12 cellular contexts compared by ENCODE assay signal in the genomic region with DNA sequence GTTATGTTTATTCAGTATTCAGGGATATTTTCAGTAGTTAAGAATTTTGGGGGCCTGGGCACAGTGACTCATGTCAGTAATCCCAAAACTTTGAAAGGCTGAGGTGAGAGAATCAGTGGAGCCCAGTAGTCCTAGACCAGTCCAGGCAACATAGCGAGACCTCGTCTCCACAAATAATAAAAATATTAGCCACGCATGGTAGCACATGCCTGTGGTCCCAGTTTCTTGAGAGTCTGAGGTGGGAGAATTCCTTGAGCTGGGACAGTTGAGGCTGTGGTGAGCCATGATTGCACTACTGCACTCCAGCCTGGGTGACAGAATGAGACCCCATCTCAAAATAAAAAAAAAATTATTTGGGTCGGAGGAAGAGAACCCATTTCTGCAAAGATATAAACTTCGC. TPM values are rescaled to one million over a fixed set of nuclear protein-coding genes. Genes with fewer than 3 reads are reported as not detected.
DNase-seq lines count a peak whose midpoint lies in the region; ATAC-seq and TF ChIP-seq lines count a peak whose summit lies in the region.
"Had no signal": no experiment of that assay in that cellular context is flagged by ENCODE, and none has a peak within 500 bp of the region (broad histone marks: within the 10 kb centered on the region; RNA-seq: fewer than 3 reads in every experiment).

No MANE protein-coding gene starts in this region.

- H3K4me2 ChIP-seq in PC-3 (ENCODE audit: low read length), result peak overlapping the region; percentile 50

- H3K4me3 Mint-ChIP-seq in Caco-2 (ENCODE audit: unreplicated experiment) (no peak overlapping the region), mesothelial cell of epicardium (no peak overlapping the region)
- H3K4me3 Mint-ChIP-seq: CD14-positive monocyte; CD8-positive, alpha-beta T cell had no signal

- H3K4me1 ChIP-seq in Caco-2 (peaks cover 70% of the 10 kb centered on the region), PC-3 (ENCODE audit: insufficient read depth, low read length) (peaks cover 70% of the 10 kb centered on the region)

- intact Hi-C loops in Caco-2 (cut with micrococcal nuclease; ENCODE audit: unreplicated experiment), result loop anchor here (2.0 kb wide), 1 partner anchor 13 kb away; no protein-coding TSS in a partner anchor
- intact Hi-C loops in PC-3 (cut with micrococcal nuclease), result loop anchor here (2.0 kb wide), 1 partner anchor 51 kb away; no protein-coding TSS in a partner anchor

- in situ Hi-C loops in brain microvascular endothelial cell (cut with HindIII; ENCODE audit: low pct_ligation_motif_present, low sequenced_read_pairs), result no loop called here

- H3K9me3 Mint-ChIP-seq in Caco-2 (ENCODE audit: unreplicated experiment), result no peaks in the 10 kb centered on the region
- H3K9me3 Mint-ChIP-seq in mesothelial cell of epicardium, result no peaks in the 10 kb centered on the region
- H3K9me3 Mint-ChIP-seq: CD14-positive monocyte; CD8-positive, alpha-beta T cell had no signal

- ATAC-seq in PC-3 (no peak), GM21515 (IDR thresholded peaks at IDR 0.05; ENCODE audit: unreplicated experiment) (no peak)
- ATAC-seq: CD8-positive, alpha-beta T cell had no signal

- POLR2A ChIA-PET in Caco-2 (lab: Charles Lee), result no interaction called here
- POLR2A ChIA-PET in PC-3 (lab: Charles Lee; ENCODE audit: unreplicated experiment), result no interaction called here

- peak overlapping the region; percentile 77 for H3K9ac ChIP-seq in PC-3 (ENCODE audit: low read length)

- TF ChIP-seq CTCF in Caco-2 (IDR thresholded peaks at IDR 0.05; ENCODE audit: insufficient read depth in 1 of 2, low read depth in 1 of 2, low read length in 1 of 2, severe bottlenecking in 1 of 2, unreplicated experiment in 1 of 2), result no peak
- no peak for TF ChIP-seq CTCF in PC-3 (conservative IDR thresholded peaks at IDR 0.05; ENCODE audit: low read depth, low read length)
- TF ChIP-seq CTCF in mesothelial cell of epicardium (IDR thresholded peaks at IDR 0.05; ENCODE audit: unreplicated experiment), result no peak
- TF ChIP-seq CTCF in brain microvascular endothelial cell (IDR thresholded peaks at IDR 0.05; ENCODE audit: low read depth, low read length, missing control alignments), result no peak

- no peaks in the 10 kb centered on the region for H3K9me2 ChIP-seq in PC-3 (replicated peaks; ENCODE audit: low read length)

- H2AFZ ChIP-seq in PC-3 (ENCODE audit: low read length), result no peak overlapping the region

- peak overlapping the region; percentile 80 for H3K27ac Mint-ChIP-seq in Caco-2 (ENCODE audit: unreplicated experiment)
- H3K27ac Mint-ChIP-seq in mesothelial cell of epicardium, result peak overlapping the region; percentile 34
- H3K27ac Mint-ChIP-seq: CD14-positive monocyte; CD8-positive, alpha-beta T cell had no signal

- no peaks in the 10 kb centered on the region for H4K20me1 ChIP-seq in PC-3 (ENCODE audit: low read length)

- H3K36me3 ChIP-seq in Caco-2 (ENCODE audit: control insufficient read depth, insufficient read depth, low read length), result no peaks in the 10 kb centered on the region
- peaks cover 16% of the 10 kb centered on the region; the same call in 1 of the 2 replicates for H3K36me3 ChIP-seq in PC-3 (ENCODE audit: low read depth, low read length)
- H3K36me3 ChIP-seq in brain microvascular endothelial cell (replicated peaks), result no peaks in the 10 kb centered on the region

- H3K4me3 ChIP-seq in Caco-2 (ENCODE audit: low read depth, low read length), result no peak overlapping the region
- H3K4me3 ChIP-seq in PC-3 (ENCODE audit: low read length), result peak overlapping the region; percentile 21; the same call in 1 of the 2 replicates
- H3K4me3 ChIP-seq in brain microvascular endothelial cell (ENCODE audit: low read depth, low read length), result no peak overlapping the region

- H3K27me3 Mint-ChIP-seq in Caco-2 (ENCODE audit: insufficient read depth, unreplicated experiment) (no peaks in the 10 kb centered on the region), mesothelial cell of epicardium (ENCODE audit: low read depth) (no peaks in the 10 kb centered on the region)

- H3K36me3 Mint-ChIP-seq in Caco-2 (ENCODE audit: insufficient read depth, unreplicated experiment), result peaks cover 11% of the 10 kb centered on the region
- H3K36me3 Mint-ChIP-seq in mesothelial cell of epicardium, result no peaks in the 10 kb centered on the region
- H3K36me3 Mint-ChIP-seq: CD14-positive monocyte; CD8-positive, alpha-beta T cell had no signal

- CTCF ChIA-PET in Caco-2 (lab: Charles Lee) (interaction anchor here (0.8 kb wide), 1 partner anchor 19 kb away, joined by 3 read pairs; no protein-coding TSS in a partner anchor), PC-3 (lab: Charles Lee) (no interaction called here)

- peaks cover 52% of the 10 kb centered on the region for H3K4me1 Mint-ChIP-seq in Caco-2 (ENCODE audit: low read depth, unreplicated experiment)
- H3K4me1 Mint-ChIP-seq in mesothelial cell of epicardium, result peaks cover 32% of the 10 kb centered on the region

- no TSS peak for BruUV-seq in Caco-2 (replicated peaks; lab: Mats Ljungman, UMichigan)
- no TSS peak for BruUV-seq in PC-3 (replicated peaks; lab: Mats Ljungman, UMichigan)

- H3K9me3 ChIP-seq in Caco-2 (no peaks in the 10 kb centered on the region), PC-3 (ENCODE audit: low read length) (no peaks in the 10 kb centered on the region)

- peaks cover 10% of the 10 kb centered on the region for H3F3A ChIP-seq in PC-3 (ENCODE audit: low read length, unreplicated experiment)

- H3K79me2 ChIP-seq in PC-3 (ENCODE audit: low read length), result peaks cover 75% of the 10 kb centered on the region

- no peaks in the 10 kb centered on the region for H3K27me3 ChIP-seq in Caco-2 (replicated peaks; ENCODE audit: control insufficient read depth, insufficient read depth, low read length)
- H3K27me3 ChIP-seq in PC-3 (ENCODE audit: low read length), result no peaks in the 10 kb centered on the region
- H3K27me3 ChIP-seq in brain microvascular endothelial cell (replicated peaks), result no peaks in the 10 kb centered on the region

- H3K27ac ChIP-seq in PC-3 (ENCODE audit: low read length), result peak overlapping the region; percentile 96
- H3K27ac ChIP-seq in epithelial cell of prostate, result peak overlapping the region; percentile 65
- no peak overlapping the region for H3K27ac ChIP-seq in brain microvascular endothelial cell
- H3K27ac ChIP-seq: HL-60 had no signal

- no peak for DNase-seq in Caco-2
- DNase-seq in PC-3, result peak; percentile 20
- no peak for DNase-seq in epithelial cell of prostate (ENCODE audit: low read depth, low spot score)
- no peak for DNase-seq in mesothelial cell of epicardium (ENCODE audit: low spot score in 2 of 2, unreplicated experiment in 2 of 2)
- no peak for DNase-seq in brain microvascular endothelial cell
- no peak for DNase-seq in NCI-H2196 (lab: John Stamatoyannopoulos, UW; ENCODE audit: unreplicated experiment)
- DNase-seq: CD8-positive, alpha-beta T cell; COR-L47; HCEC 1CT had no signal

RNA-seq across cellular contexts. Expression of gene ADGRG6, which starts 20.3 kb away (rescaled TPM):
- 98.0 and 98.7 TPM in 2 replicates for total RNA-seq in Caco-2 (2022)
- total RNA-seq in PC-3 (2014; rRNA removed), result 50.4 and 73.2 TPM in 2 replicates
- total RNA-seq in mesothelial cell of epicardium, result 33.5 to 36.6 TPM (median 35.4 TPM) in 3 replicates
